Comparison of ENCODE assay signal across 13 cellular contexts in genomic region chr13:41064493-41064892, GRCh38. TPM values are rescaled to one million over a fixed set of nuclear protein-coding genes. Genes with fewer than 3 reads are reported as not detected.
DNase-seq lines count a peak whose midpoint lies in the region; ATAC-seq and TF ChIP-seq lines count a peak whose summit lies in the region.
"Had no signal": no experiment of that assay in that cellular context is flagged by ENCODE, and none has a peak within 500 bp of the region (broad histone marks: within the 10 kb centered on the region; RNA-seq: fewer than 3 reads in every experiment).

No MANE protein-coding gene starts in this region.

- peaks cover 47% of the 10 kb centered on the region for H3K4me1 Mint-ChIP-seq in stimulated activated naive CD8-positive, alpha-beta T cell treated with anti-CD3 and anti-CD28 coated beads, Interleukin-15, amount 100 ng/mL, for 72 hours

- TF ChIP-seq CTCF in fibroblast of the aortic adventitia (IDR thresholded peaks at IDR 0.05; ENCODE audit: insufficient read depth, low read length), result no peak

- H3K4me1 ChIP-seq in adipocyte (ENCODE audit: control insufficient read depth, insufficient read depth, low read length) (peaks cover 38% of the 10 kb centered on the region), skeletal muscle tissue (ENCODE audit: control insufficient read depth in 3 of 3, insufficient read depth in 3 of 3, low read length in 3 of 3) (peaks cover 17 to 32% (median 25%) of the 10 kb centered on the region in 3 donors)

- H3K9ac ChIP-seq in adipocyte (ENCODE audit: low read length) (peak overlapping the region; percentile 99), skeletal muscle tissue (ENCODE audit: low read depth in 1 of 3, low read length in 3 of 3) (peak overlapping the region in 2 of 3 donors; percentile 17 to 28)
- H3K9ac ChIP-seq: KMS-11 had no signal

- no peak overlapping the region for H3K27ac Mint-ChIP-seq in stimulated activated naive CD8-positive, alpha-beta T cell treated with anti-CD3 and anti-CD28 coated beads, Interleukin-15, amount 100 ng/mL, for 72 hours
- H3K27ac Mint-ChIP-seq: activated CD8-positive, alpha-beta T cell treated with anti-CD3 and anti-CD28 coated beads, Interleukin-2, amount 10 ng/mL, durations not matched to agents 7 days and 5 days had no signal

- H3K27me3 ChIP-seq in adipocyte (replicated peaks; ENCODE audit: control insufficient read depth, insufficient read depth, low read length), result no peaks in the 10 kb centered on the region
- H3K27me3 ChIP-seq in skeletal muscle tissue (ENCODE audit: control insufficient read depth in 3 of 3, insufficient read depth in 3 of 3, low read length in 3 of 3), result no peaks in the 10 kb centered on the region
- H3K27me3 ChIP-seq in H7 (ENCODE audit: control insufficient read depth, insufficient read depth, low read length), result no peaks in the 10 kb centered on the region

- H3K27me3 Mint-ChIP-seq in stimulated activated naive CD8-positive, alpha-beta T cell treated with anti-CD3 and anti-CD28 coated beads, Interleukin-15, amount 100 ng/mL, for 72 hours, result no peaks in the 10 kb centered on the region

- H3K4me3 Mint-ChIP-seq in stimulated activated naive CD8-positive, alpha-beta T cell treated with anti-CD3 and anti-CD28 coated beads, Interleukin-15, amount 100 ng/mL, for 72 hours, result no peak overlapping the region
- H3K4me3 Mint-ChIP-seq: activated CD8-positive, alpha-beta T cell treated with anti-CD3 and anti-CD28 coated beads, Interleukin-2, amount 10 ng/mL, durations not matched to agents 7 days and 5 days had no signal

- ATAC-seq in GM21515 (IDR thresholded peaks at IDR 0.05; ENCODE audit: unreplicated experiment), result no peak
- no peak for ATAC-seq in stimulated activated naive CD8-positive, alpha-beta T cell treated with anti-CD3 and anti-CD28 coated beads, Interleukin-15, amount 100 ng/mL, for 72 hours
- ATAC-seq: activated CD8-positive, alpha-beta T cell treated with anti-CD3 and anti-CD28 coated beads, Interleukin-2, amount 10 ng/mL, durations not matched to agents 7 days and 5 days had no signal

- H3K4me3 ChIP-seq in adipocyte (ENCODE audit: low read length) (peak overlapping the region; percentile 97), fibroblast of the aortic adventitia (ENCODE audit: low read depth, low read length) (no peak overlapping the region), skeletal muscle tissue (ENCODE audit: low read length in 3 of 3) (no peak overlapping the region), H7 (ENCODE audit: insufficient read depth, low read depth, low read length) (no peak overlapping the region)

- H3K36me3 ChIP-seq in adipocyte (ENCODE audit: control insufficient read depth, insufficient read depth, low read length, severe bottlenecking) (peaks cover 39% of the 10 kb centered on the region), skeletal muscle tissue (ENCODE audit: control insufficient read depth in 3 of 3, insufficient read depth in 3 of 3, low read length in 3 of 3) (peaks cover 9 to 44% (median 34%) of the 10 kb centered on the region in 3 donors), H7 (replicated peaks; ENCODE audit: control insufficient read depth, insufficient read depth, low read length) (peaks cover 11% of the 10 kb centered on the region)

- DNase-seq in GM04503 (ENCODE audit: low read depth) (peak; percentile 88), adipocyte (ENCODE audit: low read depth) (peak; percentile 62), fibroblast of the aortic adventitia (ENCODE audit: low read depth) (peak; percentile 79), H7 (no peak)
- no peak for DNase-seq in effector CD4-positive, alpha-beta T cell
- DNase-seq in stimulated activated naive CD8-positive, alpha-beta T cell treated with anti-CD3 and anti-CD28 coated beads, Interleukin-15, amount 100 ng/mL, for 72 hours, result no peak
- DNase-seq: activated CD8-positive, alpha-beta T cell treated with anti-CD3 and anti-CD28 coated beads, Interleukin-2, amount 10 ng/mL, durations not matched to agents 7 days and 5 days; aorta; hypothalamus; NCI-H510A had no signal

- H3K9me3 ChIP-seq in adipocyte (ENCODE audit: control insufficient read depth, low read length), result no peaks in the 10 kb centered on the region
- no peaks in the 10 kb centered on the region for H3K9me3 ChIP-seq in skeletal muscle tissue (ENCODE audit: control insufficient read depth in 3 of 3, low read length in 3 of 3)

- peak overlapping the region; percentile 97 for H3K27ac ChIP-seq in skeletal muscle tissue (ENCODE audit: low read depth, low read length)
- H3K27ac ChIP-seq: KMS-11 had no signal

- no peaks in the 10 kb centered on the region for H3K9me3 Mint-ChIP-seq in stimulated activated naive CD8-positive, alpha-beta T cell treated with anti-CD3 and anti-CD28 coated beads, Interleukin-15, amount 100 ng/mL, for 72 hours

RNA-seq across cellular contexts. Expression of gene WBP4, which starts 3.2 kb away (rescaled TPM):
- total RNA-seq in fibroblast of the aortic adventitia (ENCODE audit: low replicate concordance), result 7.8 and 10.5 TPM in 2 replicates
- 6.8 TPM for total RNA-seq in skeletal muscle tissue
- total RNA-seq in H7 (2014; rRNA removed; shearing (Covaris generic)), result 6.6 and 9.2 TPM in 2 replicates

RNA-seq across cellular contexts. Expression of gene ELF1, which starts 45.4 kb away (rescaled TPM):
- total RNA-seq in fibroblast of the aortic adventitia (ENCODE audit: low replicate concordance) (47.0 and 51.0 TPM in 2 replicates), skeletal muscle tissue (33.9 TPM)
- total RNA-seq in H7 (2014; rRNA removed; shearing (Covaris generic)), result 18.6 and 19.1 TPM in 2 replicates

Comparison
In these comparisons a context has a peak if more than half of its experiments do, and no peak if none do; other contexts are left out.
1. DNase-seq: peak in GM04503 (single experiment), adipocyte (single experiment) and fibroblast of the aortic adventitia (single experiment); none in H7 (single experiment), effector CD4-positive, alpha-beta T cell (single experiment) and stimulated activated naive CD8-positive, alpha-beta T cell treated with anti-CD3 and anti-CD28 coated beads, Interleukin-15, amount 100 ng/mL, for 72 hours (0 of 2).